Comparison of ENCODE assay signal across 13 cellular contexts in the genomic region with DNA sequence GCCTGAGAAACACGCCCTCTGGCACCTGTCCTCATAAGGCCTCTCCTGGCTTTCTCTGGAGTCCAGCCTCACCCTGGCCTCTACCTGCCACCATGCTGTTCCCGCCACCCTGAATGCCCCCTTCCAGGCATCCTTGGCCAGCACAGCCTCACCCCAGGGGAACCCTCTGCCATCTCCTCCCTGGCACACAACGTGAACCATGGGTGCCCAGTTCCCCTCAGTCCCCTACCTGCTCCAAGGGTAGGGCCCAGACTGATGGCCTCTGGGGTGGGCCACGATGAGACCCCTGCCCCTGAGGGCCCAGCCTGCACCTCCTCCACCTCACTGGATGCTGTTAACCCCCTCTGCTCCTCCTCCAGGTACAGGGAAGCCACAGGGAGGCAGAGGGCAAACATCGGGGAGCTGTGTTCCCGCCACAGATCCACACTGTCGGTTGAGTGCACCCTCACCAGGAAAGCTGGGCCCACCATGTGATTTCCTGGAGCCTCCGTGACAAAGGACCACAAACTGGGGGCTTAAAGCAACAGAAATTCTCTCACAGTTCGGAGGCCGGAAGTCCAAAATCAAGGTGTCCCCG.
DNase-seq lines count a peak whose midpoint lies in the region; ATAC-seq and TF ChIP-seq lines count a peak whose summit lies in the region.
"Had no signal": no experiment of that assay in that cellular context is flagged by ENCODE, and none has a peak within 500 bp of the region (broad histone marks: within the 10 kb centered on the region; RNA-seq: fewer than 3 reads in every experiment).

No MANE protein-coding gene starts in this region.

- peaks cover 35% of the 10 kb centered on the region for H3K4me1 ChIP-seq in left ventricle myocardium inferior
- H3K4me1 ChIP-seq: SJSA1 had no signal

- no peak for ATAC-seq in activated CD4-positive, alpha-beta T cell treated with anti-CD3 and anti-CD28 coated beads for 36 hours
- no peak for ATAC-seq in WTC11
- ATAC-seq in stimulated activated effector memory CD8-positive, alpha-beta T cell treated with anti-CD3 and anti-CD28 coated beads, Interleukin-12 subunit alpha, Interleukin-12 subunit beta, amount 100 ng/mL, for 72 hours: no peak
- no peak for ATAC-seq in HG02981 (IDR thresholded peaks at IDR 0.05; ENCODE audit: unreplicated experiment)

- CTCF ChIA-PET in activated CD4-positive, alpha-beta T cell treated with anti-CD3 and anti-CD28 coated beads for 36 hours (lab: Charles Lee): interaction anchor here (0.6 kb wide), 1 partner anchor 238 kb away, joined by 3 read pairs; no protein-coding TSS in a partner anchor
- CTCF ChIA-PET in WTC11 (lab: Charles Lee): interaction anchor here (1.1 to 2.6 kb wide), 4 partner anchors 9 to 44 kb away, joined by 3 to 6 read pairs (median 4); no protein-coding TSS in a partner anchor

- H3K27ac Mint-ChIP-seq in activated CD4-positive, alpha-beta T cell treated with anti-CD3 and anti-CD28 coated beads for 36 hours: peak overlapping the region; percentile 81
- H3K27ac Mint-ChIP-seq in WTC11: no peak overlapping the region
- peak overlapping the region; percentile 89 for H3K27ac Mint-ChIP-seq in stimulated activated effector memory CD8-positive, alpha-beta T cell treated with anti-CD3 and anti-CD28 coated beads, Interleukin-12 subunit alpha, Interleukin-12 subunit beta, amount 100 ng/mL, for 72 hours

- no peaks in the 10 kb centered on the region for H3K9me3 Mint-ChIP-seq in activated CD4-positive, alpha-beta T cell treated with anti-CD3 and anti-CD28 coated beads for 36 hours (ENCODE audit: low read depth)
- no peaks in the 10 kb centered on the region for H3K9me3 Mint-ChIP-seq in WTC11
- no peaks in the 10 kb centered on the region for H3K9me3 Mint-ChIP-seq in stimulated activated effector memory CD8-positive, alpha-beta T cell treated with anti-CD3 and anti-CD28 coated beads, Interleukin-12 subunit alpha, Interleukin-12 subunit beta, amount 100 ng/mL, for 72 hours
- H3K9me3 Mint-ChIP-seq: GM23338 had no signal

- in situ Hi-C loops in brain microvascular endothelial cell (cut with HindIII; ENCODE audit: low pct_ligation_motif_present, low sequenced_read_pairs): no loop called here

- H3K4me3 ChIP-seq in left ventricle myocardium inferior (peak overlapping the region; percentile 70), brain microvascular endothelial cell (ENCODE audit: low read depth, low read length) (no peak overlapping the region)
- H3K4me3 ChIP-seq: GM23338, SJSA1 had no signal

- H3K27me3 Mint-ChIP-seq in activated CD4-positive, alpha-beta T cell treated with anti-CD3 and anti-CD28 coated beads for 36 hours: no peaks in the 10 kb centered on the region
- H3K27me3 Mint-ChIP-seq in WTC11 (ENCODE audit: low read depth): no peaks in the 10 kb centered on the region; the same call in 1 of the 2 replicates

- peaks cover 16% of the 10 kb centered on the region for H3K36me3 Mint-ChIP-seq in activated CD4-positive, alpha-beta T cell treated with anti-CD3 and anti-CD28 coated beads for 36 hours (ENCODE audit: low read depth)
- no peaks in the 10 kb centered on the region for H3K36me3 Mint-ChIP-seq in WTC11
- H3K36me3 Mint-ChIP-seq in stimulated activated effector memory CD8-positive, alpha-beta T cell treated with anti-CD3 and anti-CD28 coated beads, Interleukin-12 subunit alpha, Interleukin-12 subunit beta, amount 100 ng/mL, for 72 hours: peaks cover 30% of the 10 kb centered on the region

- peaks cover 37% of the 10 kb centered on the region for H3K4me1 Mint-ChIP-seq in activated CD4-positive, alpha-beta T cell treated with anti-CD3 and anti-CD28 coated beads for 36 hours
- peaks cover 34% of the 10 kb centered on the region for H3K4me1 Mint-ChIP-seq in WTC11
- peaks cover 28% of the 10 kb centered on the region for H3K4me1 Mint-ChIP-seq in stimulated activated effector memory CD8-positive, alpha-beta T cell treated with anti-CD3 and anti-CD28 coated beads, Interleukin-12 subunit alpha, Interleukin-12 subunit beta, amount 100 ng/mL, for 72 hours

- no peak for DNase-seq in activated CD4-positive, alpha-beta T cell treated with anti-CD3 and anti-CD28 coated beads for 36 hours
- no peak for DNase-seq in activated CD4-positive, alpha-beta T cell treated with anti-CD3 and anti-CD28 coated beads, Interleukin-2, amount 50 U/mL, for 48 hours
- DNase-seq in WTC11 (ENCODE audit: low spot score) (peak; percentile 10), left ventricle myocardium inferior (no peak), globus pallidus (ENCODE audit: low spot score) (no peak), brain microvascular endothelial cell (no peak)
- no peak for DNase-seq in stimulated activated effector memory CD8-positive, alpha-beta T cell treated with anti-CD3 and anti-CD28 coated beads, Interleukin-12 subunit alpha, Interleukin-12 subunit beta, amount 100 ng/mL, for 72 hours (ENCODE audit: low spot score in 2 of 2)
- DNase-seq: cerebellar nuclear complex, foreskin melanocyte, mesenchymal stem cell had no signal

- H3K36me3 ChIP-seq in left ventricle myocardium inferior (no peaks in the 10 kb centered on the region), brain microvascular endothelial cell (replicated peaks) (no peaks in the 10 kb centered on the region)
- H3K36me3 ChIP-seq: SJSA1 had no signal

- TF ChIP-seq CTCF in WTC11 (IDR thresholded peaks at IDR 0.05) (no peak), left ventricle myocardium inferior (IDR thresholded peaks at IDR 0.05; ENCODE audit: borderline replicate concordance) (no peak), brain microvascular endothelial cell (IDR thresholded peaks at IDR 0.05; ENCODE audit: low read depth, low read length, missing control alignments) (no peak)

- H3K27me3 ChIP-seq in left ventricle myocardium inferior (ENCODE audit: low read depth) (peaks cover 60% of the 10 kb centered on the region), brain microvascular endothelial cell (replicated peaks) (no peaks in the 10 kb centered on the region)

- H3K9me3 ChIP-seq in left ventricle myocardium inferior (replicated peaks): no peaks in the 10 kb centered on the region
- H3K9me3 ChIP-seq: SJSA1 had no signal

- intact Hi-C loops in activated CD4-positive, alpha-beta T cell treated with anti-CD3 and anti-CD28 coated beads for 36 hours (cut with DNase I, micrococcal nuclease): loop anchor here in 1 of 2 experiments (1.0 kb wide), 2 partner anchors 169 to 260 kb away; partner anchors contain the start of genes ALG12, BRD1 and CRELD2
- intact Hi-C loops in left ventricle myocardium inferior (cut with micrococcal nuclease): no loop called here

- POLR2A ChIA-PET in activated CD4-positive, alpha-beta T cell treated with anti-CD3 and anti-CD28 coated beads for 36 hours (lab: Charles Lee): no interaction called here
- POLR2A ChIA-PET in WTC11 (lab: Charles Lee): no interaction called here

- H3K27ac ChIP-seq in left ventricle myocardium inferior (replicated peaks): peak overlapping the region; percentile 91
- H3K27ac ChIP-seq in brain microvascular endothelial cell: no peak overlapping the region
- H3K27ac ChIP-seq: SJSA1 had no signal

- H3K4me3 Mint-ChIP-seq in activated CD4-positive, alpha-beta T cell treated with anti-CD3 and anti-CD28 coated beads for 36 hours: peak overlapping the region; percentile 92
- H3K4me3 Mint-ChIP-seq in WTC11: no peak overlapping the region
- H3K4me3 Mint-ChIP-seq in stimulated activated effector memory CD8-positive, alpha-beta T cell treated with anti-CD3 and anti-CD28 coated beads, Interleukin-12 subunit alpha, Interleukin-12 subunit beta, amount 100 ng/mL, for 72 hours: peak overlapping the region; percentile 86
- H3K4me3 Mint-ChIP-seq: GM23338 had no signal

TF ChIP-seq in WTC11, 78 proteins besides CTCF, POLR2A, EP300 and RAD21:
- TF ChIP-seq, protein P1, sequence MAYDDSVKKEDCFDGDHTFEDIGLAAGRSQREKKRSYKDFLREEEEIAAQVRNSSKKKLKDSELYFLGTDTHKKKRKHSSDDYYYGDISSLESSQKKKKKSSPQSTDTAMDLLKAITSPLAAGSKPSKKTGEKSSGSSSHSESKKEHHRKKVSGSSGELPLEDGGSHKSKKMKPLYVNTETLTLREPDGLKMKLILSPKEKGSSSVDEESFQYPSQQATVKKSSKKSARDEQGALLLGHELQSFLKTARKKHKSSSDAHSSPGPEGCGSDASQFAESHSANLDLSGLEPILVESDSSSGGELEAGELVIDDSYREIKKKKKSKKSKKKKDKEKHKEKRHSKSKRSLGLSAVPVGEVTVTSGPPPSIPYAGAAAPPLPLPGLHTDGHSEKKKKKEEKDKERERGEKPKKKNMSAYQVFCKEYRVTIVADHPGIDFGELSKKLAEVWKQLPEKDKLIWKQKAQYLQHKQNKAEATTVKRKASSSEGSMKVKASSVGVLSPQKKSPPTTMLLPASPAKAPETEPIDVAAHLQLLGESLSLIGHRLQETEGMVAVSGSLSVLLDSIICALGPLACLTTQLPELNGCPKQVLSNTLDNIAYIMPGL (CRISPR knock-in tag; IDR thresholded peaks at IDR 0.05): no peak
- no peak for TF ChIP-seq ZNF121 (CRISPR knock-in tag; IDR thresholded peaks at IDR 0.05)
- TF ChIP-seq IRF1 (CRISPR knock-in tag; IDR thresholded peaks at IDR 0.05): no peak
- TF ChIP-seq JAZF1 (CRISPR knock-in tag; IDR thresholded peaks at IDR 0.05): no peak
- no peak for TF ChIP-seq NR3C1 (CRISPR knock-in tag; conservative IDR thresholded peaks at IDR 0.05; ENCODE audit: low read depth)
